25 cellular contexts compared by ENCODE assay signal in genomic region chr2:60445684-60446184, GRCh38.
DNase-seq lines count a peak whose midpoint lies in the region; ATAC-seq and TF ChIP-seq lines count a peak whose summit lies in the region.
"Had no signal": no experiment of that assay in that cellular context is flagged by ENCODE, and none has a peak within 500 bp of the region (broad histone marks: within the 10 kb centered on the region; RNA-seq: fewer than 3 reads in every experiment).

No MANE protein-coding gene starts in this region.

- H3K9ac ChIP-seq in Karpas-422 (ENCODE audit: low read length), result peak overlapping the region; percentile 58

- H3K79me2 ChIP-seq in Karpas-422 (ENCODE audit: low read length), result no peaks in the 10 kb centered on the region

- TF ChIP-seq CTCF in activated B cell treated with CpG ODN at 0.5 μM for 24 hours (IDR thresholded peaks at IDR 0.05) (no peak), spleen (IDR thresholded peaks at IDR 0.05 in 8 of 11, conservative IDR thresholded peaks at IDR 0.05 in 3 of 11) (no peak)

- H3K4me2 ChIP-seq in Karpas-422 (ENCODE audit: low read depth, low read length, poor library complexity, severe bottlenecking), result peak overlapping the region; percentile 53

- H3K9me3 ChIP-seq in Karpas-422 (ENCODE audit: low read length) (no peaks in the 10 kb centered on the region), spleen (no peaks in the 10 kb centered on the region)
- H3K9me3 ChIP-seq: BE2C, body of pancreas, colonic mucosa, esophagus squamous epithelium had no signal

- H3K36me3 ChIP-seq in Karpas-422 (ENCODE audit: insufficient read depth, low read length) (no peaks in the 10 kb centered on the region), spleen (no peaks in the 10 kb centered on the region)
- H3K36me3 ChIP-seq: BE2C, colonic mucosa, esophagus squamous epithelium had no signal

- no peaks in the 10 kb centered on the region for H4K20me1 ChIP-seq in Karpas-422 (ENCODE audit: insufficient read depth, low read depth, low read length)

- peak overlapping the region; percentile 89 for H3K27ac ChIP-seq in Karpas-422 (ENCODE audit: low read length)
- H3K27ac ChIP-seq in spleen, result peak overlapping the region; percentile 38 to 93 (median 78)
- H3K27ac ChIP-seq: body of pancreas, colonic mucosa, SK-N-MC had no signal

- H3K27me3 ChIP-seq in Karpas-422 (ENCODE audit: low read length), result no peaks in the 10 kb centered on the region
- no peaks in the 10 kb centered on the region for H3K27me3 ChIP-seq in spleen (replicated peaks in 1 of 7)
- H3K27me3 ChIP-seq: BE2C, body of pancreas, colonic mucosa, esophagus squamous epithelium had no signal

- CTCF ChIA-PET in activated B cell treated with CpG ODN at 0.5 μM for 24 hours (lab: Charles Lee), result interaction anchor here (1.0 to 1.1 kb wide), 4 partner anchors 33 to 104 kb away, joined by 3 to 5 read pairs (median 3); no protein-coding TSS in a partner anchor

- H3K9me3 Mint-ChIP-seq in activated B cell treated with CpG ODN at 0.5 μM for 24 hours, result peaks cover 2% of the 10 kb centered on the region
- H3K9me3 Mint-ChIP-seq: activated naive CD8-positive, alpha-beta T cell treated with anti-CD3 and anti-CD28 coated beads, Interleukin-2, amount 50 U/mL, for 24 hours; effector memory CD8-positive, alpha-beta T cell; H9; WTC11 had no signal

- H3K4me1 Mint-ChIP-seq in activated B cell treated with CpG ODN at 0.5 μM for 24 hours, result peaks cover 90% of the 10 kb centered on the region

- DNase-seq in NCI-H2029 (lab: John Stamatoyannopoulos, UW) (peak; percentile 28), NCI-H2029 treated with DMSO at 0.1 percent for 48 hours (lab: John Stamatoyannopoulos, UW) (no peak), Karpas-422 (peak; percentile 64), activated B cell treated with CpG ODN at 0.5 μM for 24 hours (no peak), spleen (no peak), DMS114 treated with DMSO at 0.1 percent for 48 hours (lab: John Stamatoyannopoulos, UW; ENCODE audit: unreplicated experiment) (no peak), NCI-H128 (lab: John Stamatoyannopoulos, UW; ENCODE audit: unreplicated experiment) (no peak), germinal center (ENCODE audit: low spot score) (no peak)
- DNase-seq: activated CD4-positive, alpha-beta T cell treated with anti-CD3 and anti-CD28 coated beads, Interleukin-2, amount 50 U/mL, for 48 hours; activated effector memory CD4-positive, alpha-beta T cell treated with Interleukin-2 at 50 U/mL for 16 hours; activated naive CD8-positive, alpha-beta T cell treated with anti-CD3 and anti-CD28 coated beads, Interleukin-2, amount 50 U/mL, for 24 hours; BE2C; body of pancreas; colonic mucosa; COR-L47; effector memory CD8-positive, alpha-beta T cell; esophagus squamous epithelium; glutamatergic neuron; H9; mesenchymal stem cell; NCI-H1436; NCI-H226; trophoblast cell had no signal

- H2AFZ ChIP-seq in Karpas-422 (ENCODE audit: low read length), result peak overlapping the region; percentile 39; the same call in 1 of the 2 replicates

- ATAC-seq in activated B cell treated with CpG ODN at 0.5 μM for 24 hours (ENCODE audit: low read depth), result no peak
- ATAC-seq: activated naive CD8-positive, alpha-beta T cell treated with anti-CD3 and anti-CD28 coated beads, Interleukin-2, amount 50 U/mL, for 24 hours; body of pancreas; effector memory CD8-positive, alpha-beta T cell; WTC11 had no signal

- peaks cover 54% of the 10 kb centered on the region for H3K4me1 ChIP-seq in Karpas-422 (ENCODE audit: low read length)
- peaks cover 0 to 60% (median 12%) of the 10 kb centered on the region in 6 donors for H3K4me1 ChIP-seq in spleen
- H3K4me1 ChIP-seq: BE2C, body of pancreas, colonic mucosa had no signal

- H3K9me2 ChIP-seq in Karpas-422 (replicated peaks; ENCODE audit: insufficient read depth, low read length), result no peaks in the 10 kb centered on the region

- peak overlapping the region; percentile 98 for H3K27ac Mint-ChIP-seq in activated B cell treated with CpG ODN at 0.5 μM for 24 hours
- H3K27ac Mint-ChIP-seq: effector memory CD8-positive, alpha-beta T cell; WTC11 had no signal

- peak overlapping the region; percentile 34; the same call in 1 of the 2 replicates for H3K4me3 ChIP-seq in Karpas-422 (ENCODE audit: low read length)
- no peak overlapping the region for H3K4me3 ChIP-seq in spleen
- H3K4me3 ChIP-seq: body of pancreas, colonic mucosa, esophagus squamous epithelium, SK-N-MC had no signal

- no peak for TF ChIP-seq POLR2A in spleen (IDR thresholded peaks at IDR 0.05)

- intact Hi-C loops in activated B cell treated with CpG ODN at 0.5 μM for 24 hours (cut with micrococcal nuclease), result loop anchor here (1.0 to 5.0 kb wide), 3 partner anchors 39 to 105 kb away; no protein-coding TSS in a partner anchor
- intact Hi-C loops in spleen (cut with DNase I; ENCODE audit: low total_unique reads), result no loop called here

- H3K4me3 Mint-ChIP-seq in activated B cell treated with CpG ODN at 0.5 μM for 24 hours, result no peak overlapping the region
- H3K4me3 Mint-ChIP-seq: activated naive CD8-positive, alpha-beta T cell treated with anti-CD3 and anti-CD28 coated beads, Interleukin-2, amount 50 U/mL, for 24 hours; effector memory CD8-positive, alpha-beta T cell; H9; WTC11 had no signal

- 58 to 69% (median 66%) methylated on average over 8 of the region's 8 CpGs for WGBS in spleen, 5 donors

- peaks cover 7% of the 10 kb centered on the region for H3K36me3 Mint-ChIP-seq in activated B cell treated with CpG ODN at 0.5 μM for 24 hours (ENCODE audit: low read depth)
- H3K36me3 Mint-ChIP-seq: WTC11 had no signal

- POLR2A ChIA-PET in activated B cell treated with CpG ODN at 0.5 μM for 24 hours (lab: Charles Lee), result interaction anchor here (0.6 to 4.8 kb wide), 26 partner anchors 8 to 1349 kb away, joined by 3 to 128 read pairs (median 10); partner anchors contain the start of gene BCL11A

- H3K27me3 Mint-ChIP-seq in activated B cell treated with CpG ODN at 0.5 μM for 24 hours, result no peaks in the 10 kb centered on the region
- H3K27me3 Mint-ChIP-seq: activated naive CD8-positive, alpha-beta T cell treated with anti-CD3 and anti-CD28 coated beads, Interleukin-2, amount 50 U/mL, for 24 hours had no signal

Comparison
In these comparisons a context has a peak if more than half of its experiments do, and no peak if none do; other contexts are left out.
1. DNase-seq: peak in NCI-H2029 (single experiment) and Karpas-422 (single experiment); none in NCI-H2029 treated with DMSO at 0.1 percent for 48 hours (single experiment), activated B cell treated with CpG ODN at 0.5 μM for 24 hours (single experiment), spleen (single experiment), DMS114 treated with DMSO at 0.1 percent for 48 hours (single experiment), NCI-H128 (single experiment) and germinal center (single experiment).